17 cellular contexts compared by ENCODE assay signal in genomic region chr6:167956491-167956890, GRCh38. TPM values are rescaled to one million over a fixed set of nuclear protein-coding genes. Genes with fewer than 3 reads are reported as not detected.
DNase-seq lines count a peak whose midpoint lies in the region; ATAC-seq and TF ChIP-seq lines count a peak whose summit lies in the region.
"Had no signal": no experiment of that assay in that cellular context is flagged by ENCODE, and none has a peak within 500 bp of the region (broad histone marks: within the 10 kb centered on the region; RNA-seq: fewer than 3 reads in every experiment).

No MANE protein-coding gene starts in this region.

- CTCF ChIA-PET in Calu3 (lab: Charles Lee): no interaction called here
- CTCF ChIA-PET in PC-3 (lab: Charles Lee): no interaction called here

- BruUV-seq in Calu3 (replicated peaks; lab: Mats Ljungman, UMichigan) (no TSS peak), PC-3 (replicated peaks; lab: Mats Ljungman, UMichigan) (no TSS peak)

- H3K79me2 ChIP-seq in PC-3 (ENCODE audit: low read length): peaks cover 10% of the 10 kb centered on the region; the same call in 1 of the 2 replicates
- peaks cover 67% of the 10 kb centered on the region for H3K79me2 ChIP-seq in hepatocyte
- H3K79me2 ChIP-seq in smooth muscle cell (ENCODE audit: low read depth): peaks cover 60% of the 10 kb centered on the region

- H3K36me3 Mint-ChIP-seq in Calu3 (ENCODE audit: insufficient read depth, unreplicated experiment): peaks cover 35% of the 10 kb centered on the region
- no peaks in the 10 kb centered on the region for H3K36me3 Mint-ChIP-seq in T-helper 2 cell treated with Interferon-gamma antibody and Interleukin-4, amounts not matched to agents 5 μg/mL and 100 μg/mL, for 36 hours (ENCODE audit: low read depth)

- no peaks in the 10 kb centered on the region for H3K27me3 Mint-ChIP-seq in Calu3 (ENCODE audit: unreplicated experiment)
- no peaks in the 10 kb centered on the region for H3K27me3 Mint-ChIP-seq in T-helper 2 cell treated with Interferon-gamma antibody and Interleukin-4, amounts not matched to agents 5 μg/mL and 100 μg/mL, for 36 hours (ENCODE audit: low read depth)

- H3K27ac ChIP-seq in PC-3 (ENCODE audit: low read length) (no peak overlapping the region), hepatocyte (peak overlapping the region; percentile 85), smooth muscle cell (ENCODE audit: low read depth) (peak overlapping the region; percentile 40)
- H3K27ac ChIP-seq: SK-N-MC had no signal

- POLR2A ChIA-PET in PC-3 (lab: Charles Lee; ENCODE audit: unreplicated experiment): no interaction called here

- no peaks in the 10 kb centered on the region for H3F3A ChIP-seq in PC-3 (ENCODE audit: low read length, unreplicated experiment)
- H3F3A ChIP-seq in smooth muscle cell (ENCODE audit: low read depth): no peaks in the 10 kb centered on the region

- H3K9me2 ChIP-seq in PC-3 (replicated peaks; ENCODE audit: low read length) (no peaks in the 10 kb centered on the region), hepatocyte (replicated peaks; ENCODE audit: insufficient read depth) (no peaks in the 10 kb centered on the region)

- peak overlapping the region; percentile 60; the same call in 1 of the 2 replicates for H3K4me2 ChIP-seq in PC-3 (ENCODE audit: low read length)
- H3K4me2 ChIP-seq in hepatocyte: no peak overlapping the region
- H3K4me2 ChIP-seq in smooth muscle cell: no peak overlapping the region

- H3K4me1 Mint-ChIP-seq in Calu3 (ENCODE audit: low read depth, unreplicated experiment): peaks cover 37% of the 10 kb centered on the region
- H3K4me1 Mint-ChIP-seq in T-helper 2 cell treated with Interferon-gamma antibody and Interleukin-4, amounts not matched to agents 5 μg/mL and 100 μg/mL, for 36 hours (ENCODE audit: low read depth): no peaks in the 10 kb centered on the region

- WGBS in hepatocyte (ENCODE audit: low lambda C conversion rate, missing lambda C conversion rate): 96% methylated on average over 6 of the region's 6 CpGs
- 95% methylated on average over 6 of the region's 6 CpGs for WGBS in smooth muscle cell (ENCODE audit: low lambda C conversion rate)

- no peaks in the 10 kb centered on the region for H3K9me3 Mint-ChIP-seq in Calu3 (ENCODE audit: low read depth, unreplicated experiment)
- no peaks in the 10 kb centered on the region for H3K9me3 Mint-ChIP-seq in T-helper 2 cell treated with Interferon-gamma antibody and Interleukin-4, amounts not matched to agents 5 μg/mL and 100 μg/mL, for 36 hours

- TF ChIP-seq CTCF in Calu3 (IDR thresholded peaks at IDR 0.05; ENCODE audit: unreplicated experiment) (no peak), PC-3 (conservative IDR thresholded peaks at IDR 0.05; ENCODE audit: low read depth, low read length) (no peak), hepatocyte (IDR thresholded peaks at IDR 0.05; ENCODE audit: poor library complexity) (no peak), smooth muscle cell (IDR thresholded peaks at IDR 0.05; ENCODE audit: borderline replicate concordance, insufficient read depth, poor library complexity, severe bottlenecking) (no peak)

- H3K36me3 ChIP-seq in PC-3 (ENCODE audit: low read depth, low read length): no peaks in the 10 kb centered on the region
- H3K36me3 ChIP-seq in hepatocyte (replicated peaks; ENCODE audit: insufficient read depth, low read depth): no peaks in the 10 kb centered on the region
- no peaks in the 10 kb centered on the region for H3K36me3 ChIP-seq in smooth muscle cell (ENCODE audit: low read depth)

- H3K4me1 ChIP-seq in PC-3 (ENCODE audit: insufficient read depth, low read length) (peaks cover 20% of the 10 kb centered on the region), hepatocyte (ENCODE audit: insufficient read depth) (peaks cover 14% of the 10 kb centered on the region), smooth muscle cell (ENCODE audit: low read depth) (no peaks in the 10 kb centered on the region)

- no peak overlapping the region for H2AFZ ChIP-seq in PC-3 (ENCODE audit: low read length)
- no peak overlapping the region for H2AFZ ChIP-seq in hepatocyte
- no peak overlapping the region for H2AFZ ChIP-seq in smooth muscle cell (ENCODE audit: low read depth)

- H3K4me3 Mint-ChIP-seq in Calu3 (ENCODE audit: low read depth, unreplicated experiment): no peak overlapping the region
- no peak overlapping the region for H3K4me3 Mint-ChIP-seq in T-helper 2 cell treated with Interferon-gamma antibody and Interleukin-4, amounts not matched to agents 5 μg/mL and 100 μg/mL, for 36 hours

- H4K20me1 ChIP-seq in PC-3 (ENCODE audit: low read length) (no peaks in the 10 kb centered on the region), hepatocyte (ENCODE audit: insufficient read depth, poor library complexity, severe bottlenecking) (no peaks in the 10 kb centered on the region), smooth muscle cell (ENCODE audit: low read depth) (peaks cover 23% of the 10 kb centered on the region)

- H3K4me3 ChIP-seq in PC-3 (ENCODE audit: low read length) (no peak overlapping the region), hepatocyte (no peak overlapping the region), smooth muscle cell (no peak overlapping the region)
- H3K4me3 ChIP-seq: SK-N-MC had no signal

- DNase-seq in Calu3: no peak
- DNase-seq in PC-3: no peak
- DNase-seq in hepatocyte (ENCODE audit: low spot score): no peak
- no peak for DNase-seq in smooth muscle cell (lab: John Stamatoyannopoulos, UW; ENCODE audit: unreplicated experiment)
- no peak for DNase-seq in T-helper 2 cell treated with Interferon-gamma antibody and Interleukin-4, amounts not matched to agents 5 μg/mL and 100 μg/mL, for 36 hours (ENCODE audit: low spot score)
- DNase-seq in epidermal melanocyte (ENCODE audit: insufficient read length, low spot score): no peak
- no peak for DNase-seq in ureter (ENCODE audit: low spot score)
- DNase-seq: C1 segment of cervical spinal cord; DMS153; KBM-7; NCI-H1048; NCI-H146; NCI-H2081 treated with DMSO at 0.1 percent for 48 hours; NCI-H526 treated with DMSO at 0.1 percent for 48 hours; NK-92 treated with Interleukin-12 subunit alpha and Interleukin-12 subunit beta, amount 100 ng/mL, for 24 hours; OCI-M1 had no signal

- no peak for ATAC-seq in PC-3

- peak overlapping the region; percentile 24 for H3K27ac Mint-ChIP-seq in Calu3 (ENCODE audit: unreplicated experiment)
- no peak overlapping the region for H3K27ac Mint-ChIP-seq in T-helper 2 cell treated with Interferon-gamma antibody and Interleukin-4, amounts not matched to agents 5 μg/mL and 100 μg/mL, for 36 hours

- H3K9ac ChIP-seq in PC-3 (ENCODE audit: low read length) (no peak overlapping the region), smooth muscle cell (ENCODE audit: low read depth) (no peak overlapping the region)

- H3K27me3 ChIP-seq in PC-3 (ENCODE audit: low read length): no peaks in the 10 kb centered on the region
- H3K27me3 ChIP-seq in hepatocyte: no peaks in the 10 kb centered on the region
- no peaks in the 10 kb centered on the region for H3K27me3 ChIP-seq in smooth muscle cell (ENCODE audit: low read depth)

- H3K9me3 ChIP-seq in PC-3 (ENCODE audit: low read length) (no peaks in the 10 kb centered on the region), hepatocyte (ENCODE audit: low read depth) (no peaks in the 10 kb centered on the region), smooth muscle cell (replicated peaks; ENCODE audit: low read depth) (no peaks in the 10 kb centered on the region)

- intact Hi-C loops in Calu3 (cut with micrococcal nuclease; ENCODE audit: unreplicated experiment) (no loop called here), PC-3 (cut with micrococcal nuclease) (no loop called here)

RNA-seq across cellular contexts. Expression of gene KIF25, which starts 41.0 kb away (rescaled TPM):
- total RNA-seq in Calu3 (2022): not detected in 2 replicates
- not detected in 2 replicates for total RNA-seq in PC-3 (2014; rRNA removed)
- 0.40 TPM in 1 of 2 replicates, not detected in the other for total RNA-seq in hepatocyte
- not detected in 2 replicates for polyA plus RNA-seq in hepatocyte
- total RNA-seq in smooth muscle cell: 0.22 and 1.2 TPM in 2 replicates
- 1.5 TPM in 1 of 2 replicates, not detected in the other for polyA plus RNA-seq in smooth muscle cell
- not detected for total RNA-seq in ureter
